24 cellular contexts compared by ENCODE assay signal in genomic region chr10:96636546-96636945, GRCh38. TPM values are rescaled to one million over a fixed set of nuclear protein-coding genes. Genes with fewer than 3 reads are reported as not detected.
A peak's percentile ranks its signal among the peaks of the same experiment; 100 is the strongest.
DNase-seq lines count a peak whose midpoint lies in the region; ATAC-seq and TF ChIP-seq lines count a peak whose summit lies in the region.
"Had no signal": no experiment of that assay in that cellular context is flagged by ENCODE, and none has a peak within 500 bp of the region (broad histone marks: within the 10 kb centered on the region; RNA-seq: fewer than 3 reads in every experiment).

No MANE protein-coding gene starts in this region.

- H3K27ac Mint-ChIP-seq in HFFc6, result no peak overlapping the region
- peak overlapping the region; percentile 77 for H3K27ac Mint-ChIP-seq in stimulated activated effector memory CD8-positive, alpha-beta T cell treated with anti-CD3 and anti-CD28 coated beads, Interleukin-12 subunit alpha, Interleukin-12 subunit beta, amount 100 ng/mL, for 72 hours
- H3K27ac Mint-ChIP-seq: activated CD4-positive, alpha-beta T cell treated with anti-CD3 and anti-CD28 coated beads, Interleukin-2, amount 10 ng/mL, durations not matched to agents 7 days and 5 days; CD4-positive, CD25-positive, alpha-beta regulatory T cell; naive thymus-derived CD4-positive, alpha-beta T cell had no signal

- H3K4me3 Mint-ChIP-seq in HFFc6, result no peak overlapping the region
- no peak overlapping the region for H3K4me3 Mint-ChIP-seq in stimulated activated effector memory CD8-positive, alpha-beta T cell treated with anti-CD3 and anti-CD28 coated beads, Interleukin-12 subunit alpha, Interleukin-12 subunit beta, amount 100 ng/mL, for 72 hours
- H3K4me3 Mint-ChIP-seq: activated CD4-positive, alpha-beta T cell treated with anti-CD3 and anti-CD28 coated beads, Interleukin-2, amount 10 ng/mL, durations not matched to agents 7 days and 5 days; CD4-positive, CD25-positive, alpha-beta regulatory T cell; naive thymus-derived CD4-positive, alpha-beta T cell had no signal

- DNase-seq in HFFc6 (peak; percentile 5), astrocyte of the hippocampus (ENCODE audit: low read depth, low spot score) (peak; percentile 67), left lobe of liver (ENCODE audit: low spot score) (no peak), NCI-H345 treated with DMSO at 0.1 percent for 48 hours (lab: John Stamatoyannopoulos, UW; ENCODE audit: unreplicated experiment) (no peak), NCI-H1048 (lab: John Stamatoyannopoulos, UW) (no peak)
- no peak for DNase-seq in stimulated activated effector memory CD8-positive, alpha-beta T cell treated with anti-CD3 and anti-CD28 coated beads, Interleukin-12 subunit alpha, Interleukin-12 subunit beta, amount 100 ng/mL, for 72 hours (ENCODE audit: low spot score in 2 of 2)
- DNase-seq: activated CD4-positive, alpha-beta T cell treated with anti-CD3 and anti-CD28 coated beads, Interleukin-2, amount 10 ng/mL, durations not matched to agents 7 days and 5 days; activated naive CD4-positive, alpha-beta T cell; activated T-cell treated with anti-CD3 and anti-CD28 coated beads, Interleukin-2, amount 50 U/mL, for 48 hours; adrenal gland; CD4-positive, CD25-positive, alpha-beta regulatory T cell; effector CD4-positive, alpha-beta T cell; Karpas-422; left cardiac atrium; naive thymus-derived CD4-positive, alpha-beta T cell; NCI-H1694; NCI-H526; Peyer's patch; retina; SIG-M5; stimulated activated CD4-positive, alpha-beta T cell treated with anti-CD3 and anti-CD28 coated beads, Interleukin-2, amount 100 ng/mL, for 48 hours; T1000; WERI-Rb-1 had no signal

- H3K4me1 Mint-ChIP-seq in HFFc6 (ENCODE audit: low read depth), result peaks cover 6% of the 10 kb centered on the region; the same call in 1 of the 2 replicates
- H3K4me1 Mint-ChIP-seq in stimulated activated effector memory CD8-positive, alpha-beta T cell treated with anti-CD3 and anti-CD28 coated beads, Interleukin-12 subunit alpha, Interleukin-12 subunit beta, amount 100 ng/mL, for 72 hours, result no peaks in the 10 kb centered on the region

- no peaks in the 10 kb centered on the region for H3K36me3 Mint-ChIP-seq in HFFc6 (ENCODE audit: low read depth)
- peaks cover 50% of the 10 kb centered on the region for H3K36me3 Mint-ChIP-seq in stimulated activated effector memory CD8-positive, alpha-beta T cell treated with anti-CD3 and anti-CD28 coated beads, Interleukin-12 subunit alpha, Interleukin-12 subunit beta, amount 100 ng/mL, for 72 hours
- H3K36me3 Mint-ChIP-seq: CD4-positive, CD25-positive, alpha-beta regulatory T cell; naive thymus-derived CD4-positive, alpha-beta T cell had no signal

- H3K9me3 Mint-ChIP-seq in HFFc6, result no peaks in the 10 kb centered on the region; the same call in 1 of the 2 replicates
- H3K9me3 Mint-ChIP-seq in stimulated activated effector memory CD8-positive, alpha-beta T cell treated with anti-CD3 and anti-CD28 coated beads, Interleukin-12 subunit alpha, Interleukin-12 subunit beta, amount 100 ng/mL, for 72 hours, result no peaks in the 10 kb centered on the region
- H3K9me3 Mint-ChIP-seq: activated CD4-positive, alpha-beta T cell treated with anti-CD3 and anti-CD28 coated beads, Interleukin-2, amount 10 ng/mL, durations not matched to agents 7 days and 5 days; CD4-positive, CD25-positive, alpha-beta regulatory T cell had no signal

- peaks cover 26% of the 10 kb centered on the region for H3K27me3 Mint-ChIP-seq in HFFc6 (ENCODE audit: insufficient read depth)
- H3K27me3 Mint-ChIP-seq: CD4-positive, CD25-positive, alpha-beta regulatory T cell had no signal

- no peak for TF ChIP-seq CTCF in HFFc6 (IDR thresholded peaks at IDR 0.05)

- ATAC-seq in left lobe of liver (peak; percentile 5), HG02678 (IDR thresholded peaks at IDR 0.05; ENCODE audit: unreplicated experiment) (no peak)
- ATAC-seq in stimulated activated effector memory CD8-positive, alpha-beta T cell treated with anti-CD3 and anti-CD28 coated beads, Interleukin-12 subunit alpha, Interleukin-12 subunit beta, amount 100 ng/mL, for 72 hours, result no peak
- ATAC-seq: left cardiac atrium; naive thymus-derived CD4-positive, alpha-beta T cell had no signal

RNA-seq across cellular contexts. Expression of gene TM9SF3, which starts 49.7 kb away (rescaled TPM):
- 100 to 1,000 TPM; 195 to 235 (median 208) TPM for total RNA-seq in HFFc6 (2021; fragmentation: NEBNext Ultra II Directional; extraction: Animal tissue kit (Norgen Biotek cat#: 25700))
- total RNA-seq in left lobe of liver, result 69.7 TPM

Comparison
In these comparisons a context has a peak if more than half of its experiments do, and no peak if none do; other contexts are left out.
1. DNase-seq: peak in HFFc6 (single experiment) and astrocyte of the hippocampus (single experiment); none in left lobe of liver (single experiment), stimulated activated effector memory CD8-positive, alpha-beta T cell treated with anti-CD3 and anti-CD28 coated beads, Interleukin-12 subunit alpha, Interleukin-12 subunit beta, amount 100 ng/mL, for 72 hours (0 of 2), NCI-H345 treated with DMSO at 0.1 percent for 48 hours (single experiment) and NCI-H1048 (single experiment).